21 cellular contexts compared by ENCODE assay signal in genomic region chr1:27381976-27382762, GRCh38. TPM values are rescaled to one million over a fixed set of nuclear protein-coding genes. Genes with fewer than 3 reads are reported as not detected.
"Had no signal": no experiment of that assay in that cellular context is flagged by ENCODE, and none has a peak within 500 bp of the region (broad histone marks: within the 10 kb centered on the region; RNA-seq: fewer than 3 reads in every experiment).

No MANE protein-coding gene starts in this region.

- H3K27ac Mint-ChIP-seq: activated CD4-positive, alpha-beta memory T cell treated with anti-CD3 and anti-CD28 coated beads for 36 hours; activated naive CD8-positive, alpha-beta T cell; T-helper 2 cell treated with Interferon-gamma antibody and Interleukin-4, amounts not matched to agents 5 μg/mL and 100 μg/mL, for 36 hours had no signal

- ATAC-seq: gastrocnemius medialis had no signal

- H3K36me3 ChIP-seq: gastrocnemius medialis, prostate gland, right atrium auricular region, thyroid gland had no signal

- H3K27ac ChIP-seq: gastrocnemius medialis, right atrium auricular region, thyroid gland had no signal

- H3K27me3 Mint-ChIP-seq: activated CD4-positive, alpha-beta memory T cell treated with anti-CD3 and anti-CD28 coated beads for 36 hours had no signal

- H3K27me3 ChIP-seq: right atrium auricular region, thyroid gland had no signal

- DNase-seq: activated CD4-positive, alpha-beta memory T cell treated with anti-CD3 and anti-CD28 coated beads for 36 hours; activated CD4-positive, alpha-beta T cell treated with anti-CD3 and anti-CD28 coated beads for 4 hours; activated T-cell treated with anti-CD3 and anti-CD28 coated beads for 4 hours; amniotic stem cell; gastrocnemius medialis; head of caudate nucleus; midbrain; thyroid gland had no signal

- H3K4me3 Mint-ChIP-seq: activated CD4-positive, alpha-beta memory T cell treated with anti-CD3 and anti-CD28 coated beads for 36 hours; activated naive CD8-positive, alpha-beta T cell; T-helper 2 cell treated with Interferon-gamma antibody and Interleukin-4, amounts not matched to agents 5 μg/mL and 100 μg/mL, for 36 hours had no signal

- H3K36me3 Mint-ChIP-seq: activated CD4-positive, alpha-beta memory T cell treated with anti-CD3 and anti-CD28 coated beads for 36 hours; activated naive CD8-positive, alpha-beta T cell had no signal

- H3K9me3 Mint-ChIP-seq: activated CD4-positive, alpha-beta memory T cell treated with anti-CD3 and anti-CD28 coated beads for 36 hours; T-helper 2 cell treated with Interferon-gamma antibody and Interleukin-4, amounts not matched to agents 5 μg/mL and 100 μg/mL, for 36 hours had no signal

- H3K4me3 ChIP-seq: gastrocnemius medialis, right atrium auricular region, thyroid gland had no signal

- H3K9me3 ChIP-seq: gastrocnemius medialis, prostate gland, right atrium auricular region, thyroid gland had no signal

RNA-seq across cellular contexts. Expression of gene CD164L2, which starts 1.0 kb away (rescaled TPM):
- total RNA-seq: activated CD4-positive, alpha-beta memory T cell treated with anti-CD3 and anti-CD28 coated beads for 36 hours; cardiac septum; dermis microvascular lymphatic vessel endothelial cell; epithelial cell of proximal tubule; gastrocnemius medialis; left lobe of liver; lung microvascular endothelial cell; osteocyte; right atrium auricular region; skeletal muscle tissue; urinary bladder had no signal
- polyA plus RNA-seq: neural cell had no signal

RNA-seq across cellular contexts. Expression of gene FCN3, which starts 7.5 kb away (rescaled TPM):
- total RNA-seq: activated CD4-positive, alpha-beta memory T cell treated with anti-CD3 and anti-CD28 coated beads for 36 hours; dermis microvascular lymphatic vessel endothelial cell; epithelial cell of proximal tubule; lung microvascular endothelial cell; osteocyte; skeletal muscle tissue; urinary bladder had no signal
- polyA plus RNA-seq: neural cell had no signal

RNA-seq across cellular contexts. Expression of gene GPR3, which starts 10.3 kb away (rescaled TPM):
- total RNA-seq: left lobe of liver had no signal

RNA-seq across cellular contexts. Expression of gene SYTL1, which starts 40.3 kb away (rescaled TPM):
- total RNA-seq: lung microvascular endothelial cell had no signal
- polyA plus RNA-seq: neural cell had no signal
